Comparison of ENCODE assay signal across 12 cellular contexts in the genomic region with DNA sequence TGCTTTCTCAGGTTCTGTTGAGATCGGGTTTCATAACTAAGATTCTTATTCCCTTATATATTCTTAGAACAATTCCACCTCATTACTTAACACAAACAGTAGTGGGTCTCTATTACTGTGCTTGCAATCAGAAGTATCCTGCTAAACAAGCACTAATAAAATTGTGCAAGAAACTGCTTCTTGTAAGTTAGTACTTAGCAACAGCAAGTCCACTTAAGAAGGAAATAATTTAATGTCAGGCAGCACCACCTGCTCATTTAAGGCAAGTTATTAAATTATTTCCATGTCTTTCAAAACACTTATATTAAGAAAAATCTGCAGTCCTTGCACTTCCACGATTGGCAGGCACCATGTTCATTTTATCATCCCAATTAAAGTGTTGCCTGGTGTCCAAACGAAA.
A peak's percentile ranks its signal among the peaks of the same experiment; 100 is the strongest.
DNase-seq lines count a peak whose midpoint lies in the region; ATAC-seq and TF ChIP-seq lines count a peak whose summit lies in the region.
"Had no signal": no experiment of that assay in that cellular context is flagged by ENCODE, and none has a peak within 500 bp of the region (broad histone marks: within the 10 kb centered on the region; RNA-seq: fewer than 3 reads in every experiment).

No MANE protein-coding gene starts in this region.

- no peaks in the 10 kb centered on the region for H3K27me3 ChIP-seq in CD8-positive, alpha-beta memory T cell (ENCODE audit: insufficient read depth, low read length, poor library complexity, severe bottlenecking)
- H3K27me3 ChIP-seq in fibroblast of lung (ENCODE audit: control insufficient read depth, insufficient read depth, low read length) (no peaks in the 10 kb centered on the region), osteoblast (ENCODE audit: insufficient read depth, low read length) (no peaks in the 10 kb centered on the region), SJCRH30 (no peaks in the 10 kb centered on the region)
- H3K27me3 ChIP-seq: ascending aorta had no signal

- H3K79me2 ChIP-seq in fibroblast of lung (ENCODE audit: control insufficient read depth, insufficient read depth, low read length) (peaks cover 19% of the 10 kb centered on the region), osteoblast (ENCODE audit: insufficient read depth, low read length) (peaks cover 38% of the 10 kb centered on the region)

- H3K4me1 ChIP-seq in CD8-positive, alpha-beta memory T cell (ENCODE audit: insufficient read depth, low read length), result peaks cover 49% of the 10 kb centered on the region
- peaks cover 14% of the 10 kb centered on the region for H3K4me1 ChIP-seq in fibroblast of lung (ENCODE audit: control insufficient read depth, extremely low read depth, insufficient read depth, low read length)
- peaks cover 30% of the 10 kb centered on the region for H3K4me1 ChIP-seq in osteoblast (ENCODE audit: insufficient read depth, low read length)
- H3K4me1 ChIP-seq in SJCRH30, result peaks cover 14% of the 10 kb centered on the region

- H3K4me1 Mint-ChIP-seq in CD8-positive, alpha-beta memory T cell, result peaks cover 69 to 91% (median 82%) of the 10 kb centered on the region in 3 donors

- peaks cover 0 to 12% (median 2%) of the 10 kb centered on the region in 5 donors for H3K9me3 Mint-ChIP-seq in CD8-positive, alpha-beta memory T cell

- peaks cover 0 to 1% of the 10 kb centered on the region in 2 donors for H3K27me3 Mint-ChIP-seq in CD8-positive, alpha-beta memory T cell

- no peak for DNase-seq in CD8-positive, alpha-beta memory T cell
- DNase-seq in fibroblast of lung (ENCODE audit: low read depth in 2 of 2) (peak in 1 of 2 donors; percentile 32), osteoblast (ENCODE audit: insufficient read length, low spot score, missing footprints) (no peak), SJCRH30 (no peak), NCI-H524 treated with DMSO at 0.1 percent for 48 hours (lab: John Stamatoyannopoulos, UW) (no peak)
- DNase-seq: NCI-H1092 treated with DMSO at 0.1 percent for 48 hours; stimulated activated CD4-positive, alpha-beta T cell treated with anti-CD3 and anti-CD28 coated beads, Interleukin-4, amount 100 ng/mL, for 24 hours had no signal

- no peak for ATAC-seq in HG02840 (IDR thresholded peaks at IDR 0.05; ENCODE audit: low FRiP score, unreplicated experiment)
- no peak for ATAC-seq in GM19452 (IDR thresholded peaks at IDR 0.05; ENCODE audit: unreplicated experiment)

- H3K36me3 ChIP-seq in CD8-positive, alpha-beta memory T cell (ENCODE audit: insufficient read depth, low read length), result no peaks in the 10 kb centered on the region
- H3K36me3 ChIP-seq in KOPT-K1 (ENCODE audit: insufficient read depth, low read length) (no peaks in the 10 kb centered on the region), fibroblast of lung (ENCODE audit: control insufficient read depth, insufficient read depth, low read length) (no peaks in the 10 kb centered on the region), osteoblast (ENCODE audit: insufficient read depth, low read length) (peaks cover 11% of the 10 kb centered on the region), SJCRH30 (no peaks in the 10 kb centered on the region)
- H3K36me3 ChIP-seq: ascending aorta had no signal

- peak overlapping the region in 5 of 8 donors; percentile 25 to 83 (median 60) for H3K27ac Mint-ChIP-seq in CD8-positive, alpha-beta memory T cell

- H3K27ac ChIP-seq in CD8-positive, alpha-beta memory T cell (ENCODE audit: low read depth, low read length), result no peak overlapping the region
- peak overlapping the region; percentile 87 for H3K27ac ChIP-seq in KOPT-K1 (ENCODE audit: low read depth, low read length, poor library complexity, severe bottlenecking)
- no peak overlapping the region for H3K27ac ChIP-seq in fibroblast of lung (ENCODE audit: insufficient read depth, low read length)
- peak overlapping the region; percentile 30 for H3K27ac ChIP-seq in osteoblast (ENCODE audit: low read depth, low read length)
- no peak overlapping the region for H3K27ac ChIP-seq in SJCRH30
- H3K27ac ChIP-seq: VCaP had no signal

- H3K4me3 Mint-ChIP-seq in CD8-positive, alpha-beta memory T cell, result peak overlapping the region in 2 of 7 donors; percentile 31 to 54

- no peaks in the 10 kb centered on the region for H3K9me3 ChIP-seq in CD8-positive, alpha-beta memory T cell (ENCODE audit: low read length)
- H3K9me3 ChIP-seq in KOPT-K1 (ENCODE audit: insufficient read depth, low read length, poor library complexity, severe bottlenecking), result peaks cover 5% of the 10 kb centered on the region
- H3K9me3 ChIP-seq in fibroblast of lung (ENCODE audit: control insufficient read depth, insufficient read depth, low read depth, low read length), result no peaks in the 10 kb centered on the region
- H3K9me3 ChIP-seq in osteoblast (ENCODE audit: low read depth, low read length), result no peaks in the 10 kb centered on the region
- H3K9me3 ChIP-seq in SJCRH30 (replicated peaks), result no peaks in the 10 kb centered on the region

- no peak overlapping the region for H2AFZ ChIP-seq in fibroblast of lung (ENCODE audit: low read length)
- H2AFZ ChIP-seq in osteoblast (ENCODE audit: low read length), result no peak overlapping the region

- H4K20me1 ChIP-seq in fibroblast of lung (ENCODE audit: control insufficient read depth, extremely low read depth, insufficient read depth, low read length) (no peaks in the 10 kb centered on the region), osteoblast (ENCODE audit: insufficient read depth, low read length) (no peaks in the 10 kb centered on the region)

- CTCF ChIA-PET in CD8-positive, alpha-beta memory T cell (lab: Charles Lee), result no interaction called here

- TF ChIP-seq CTCF in fibroblast of lung (conservative IDR thresholded peaks at IDR 0.05 in 1 of 2, IDR thresholded peaks at IDR 0.05 in 1 of 2; ENCODE audit: low read depth in 1 of 2, low read length in 2 of 2), result no peak
- no peak for TF ChIP-seq CTCF in osteoblast (IDR thresholded peaks at IDR 0.05; ENCODE audit: extremely low read depth, low read depth, low read length)

- H3K9ac ChIP-seq in fibroblast of lung (ENCODE audit: insufficient read depth, low read length), result no peak overlapping the region

- peaks cover 2 to 9% (median 4%) of the 10 kb centered on the region in 3 donors for H3K36me3 Mint-ChIP-seq in CD8-positive, alpha-beta memory T cell

- H3K4me2 ChIP-seq in fibroblast of lung (ENCODE audit: extremely low read depth, insufficient read depth, low read length), result peak overlapping the region; percentile 23
- H3K4me2 ChIP-seq in osteoblast (ENCODE audit: insufficient read depth, low read length), result no peak overlapping the region

- POLR2A ChIA-PET in CD8-positive, alpha-beta memory T cell (lab: Charles Lee), result interaction anchor here (0.7 kb wide), 1 partner anchor 12 kb away, joined by 3 read pairs; no protein-coding TSS in a partner anchor

- H3K4me3 ChIP-seq in CD8-positive, alpha-beta memory T cell (ENCODE audit: low read length), result no peak overlapping the region
- H3K4me3 ChIP-seq in fibroblast of lung (replicated peaks in 1 of 4; ENCODE audit: control extremely low read depth in 1 of 4, insufficient read depth in 1 of 4, low read depth in 3 of 4, low read length in 4 of 4), result no peak overlapping the region
- no peak overlapping the region for H3K4me3 ChIP-seq in osteoblast (ENCODE audit: insufficient read depth, low read length)
- H3K4me3 ChIP-seq in SJCRH30, result no peak overlapping the region
- H3K4me3 ChIP-seq: ascending aorta had no signal

Comparison
In these comparisons a context has a peak if more than half of its experiments do, and no peak if none do; other contexts are left out.
1. H3K27ac ChIP-seq: peak in KOPT-K1 (single experiment) and osteoblast (single experiment); none in CD8-positive, alpha-beta memory T cell (single experiment), fibroblast of lung (single experiment) and SJCRH30 (single experiment).